17 cellular contexts compared by ENCODE assay signal in the genomic region with DNA sequence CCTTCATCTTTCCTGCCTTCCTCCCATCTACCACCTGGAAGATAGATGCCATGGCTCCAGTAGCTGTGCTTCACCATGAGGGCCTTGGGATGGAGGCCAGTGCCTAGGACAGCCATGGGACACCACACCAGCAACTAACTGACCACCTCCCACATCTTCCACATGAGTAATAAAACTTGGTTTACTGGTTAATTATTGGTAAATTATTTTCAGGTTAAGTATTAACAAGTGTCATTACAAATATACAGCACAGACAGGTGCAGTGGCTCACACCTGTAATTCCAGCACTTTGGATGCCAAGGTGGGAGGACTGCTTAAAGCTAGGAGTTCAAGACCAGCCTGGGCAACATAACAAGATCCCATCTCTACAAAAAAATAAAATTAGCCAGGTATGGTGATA. TPM values are rescaled to one million over a fixed set of nuclear protein-coding genes. Genes with fewer than 3 reads are reported as not detected.
DNase-seq lines count a peak whose midpoint lies in the region; ATAC-seq and TF ChIP-seq lines count a peak whose summit lies in the region.
"Had no signal": no experiment of that assay in that cellular context is flagged by ENCODE, and none has a peak within 500 bp of the region (broad histone marks: within the 10 kb centered on the region; RNA-seq: fewer than 3 reads in every experiment).

No MANE protein-coding gene starts in this region.

- no peak for ATAC-seq in HG02763 (IDR thresholded peaks at IDR 0.05; ENCODE audit: unreplicated experiment)
- ATAC-seq: K562, PC-3 had no signal

- no peak for TF ChIP-seq CTCF in dorsolateral prefrontal cortex (IDR thresholded peaks at IDR 0.05 in 54 of 56, conservative IDR thresholded peaks at IDR 0.05 in 2 of 56; ENCODE audit: low read depth in 1 of 56, partially characterized antibody in 56 of 56)
- no peak for TF ChIP-seq CTCF in endothelial cell (IDR thresholded peaks at IDR 0.05; ENCODE audit: unreplicated experiment)

- no peaks in the 10 kb centered on the region for H3K4me1 ChIP-seq in HAP-1

- no peak overlapping the region for H3K4me3 ChIP-seq in dorsolateral prefrontal cortex
- H3K4me3 ChIP-seq in HAP-1: no peak overlapping the region
- H3K4me3 ChIP-seq: K562 had no signal

- peaks cover 11% of the 10 kb centered on the region for H3K4me1 Mint-ChIP-seq in endothelial cell (ENCODE audit: unreplicated experiment)

- in situ Hi-C loops in HAP-1 (cut with MboI; ENCODE audit: low sequenced_read_pairs): no loop called here

- H3K27ac ChIP-seq in angular gyrus (ENCODE audit: low read depth, low read length): peak overlapping the region; percentile 76
- peak overlapping the region in 54 of 59 donors; percentile 47 to 95 (median 86) for H3K27ac ChIP-seq in dorsolateral prefrontal cortex
- H3K27ac ChIP-seq: C4-2B had no signal

- no peak overlapping the region for H3K27ac Mint-ChIP-seq in endothelial cell (ENCODE audit: unreplicated experiment)

- DNase-seq in dorsolateral prefrontal cortex: no peak
- peak; percentile 32 for DNase-seq in renal cortical epithelial cell (ENCODE audit: low read depth)
- DNase-seq in stimulated activated CD4-positive, alpha-beta T cell treated with anti-CD3 and anti-CD28 coated beads, Interleukin-4, amount 100 ng/mL, for 4 hours: no peak
- DNase-seq in endothelial cell (ENCODE audit: low spot score): no peak
- DNase-seq in HAP-1 (ENCODE audit: low spot score in 2 of 2): no peak
- DNase-seq: NCI-H1092 treated with DMSO at 0.1 percent for 48 hours, NCI-H146, NCI-H2029 treated with DMSO at 0.1 percent for 48 hours, NCI-H2171, NCI-H526, PC-3, RPMI8226, SHP77 treated with DMSO at 0.1 percent for 48 hours had no signal

- H3K9me3 ChIP-seq in HAP-1: no peaks in the 10 kb centered on the region

- H3K27me3 ChIP-seq in dorsolateral prefrontal cortex (no peaks in the 10 kb centered on the region), HAP-1 (ENCODE audit: low read depth) (no peaks in the 10 kb centered on the region)

- H3K36me3 ChIP-seq in HAP-1 (replicated peaks): no peaks in the 10 kb centered on the region; the same call in 1 of the 2 replicates

- H3K4me3 Mint-ChIP-seq in endothelial cell (ENCODE audit: unreplicated experiment): no peak overlapping the region

- peaks cover 4% of the 10 kb centered on the region for H3K36me3 Mint-ChIP-seq in endothelial cell (ENCODE audit: low read depth, unreplicated experiment)

- intact Hi-C loops in dorsolateral prefrontal cortex (cut with DNase I): no loop called here

- H3K27me3 Mint-ChIP-seq in endothelial cell (ENCODE audit: unreplicated experiment): peaks cover 5% of the 10 kb centered on the region

- no peaks in the 10 kb centered on the region for H3K9me3 Mint-ChIP-seq in endothelial cell (ENCODE audit: unreplicated experiment)

RNA-seq across cellular contexts. Expression of a gene that starts 14.0 kb away (rescaled TPM):
- total RNA-seq in dorsolateral prefrontal cortex (100 to 1,000 TPM; 100 to 237 (median 186) TPM), renal cortical epithelial cell (9.6 and 27.4 TPM in 2 replicates), endothelial cell (ENCODE audit: unreplicated experiment) (25.6 TPM)

RNA-seq across cellular contexts. Expression of a gene that starts 31.6 kb away (rescaled TPM):
- total RNA-seq in dorsolateral prefrontal cortex: 1 to 10 TPM in 59 of 120 experiments, under 1 TPM in 61; 0.30 to 2.0 (median 1.00) TPM
- 0.10 TPM in 1 of 2 replicates, not detected in the other for total RNA-seq in renal cortical epithelial cell
- 0.54 TPM for total RNA-seq in endothelial cell (ENCODE audit: unreplicated experiment)
- total RNA-seq: K562, PC-3 had no signal

RNA-seq across cellular contexts. Expression of a gene that starts 48.4 kb away (rescaled TPM):
- 100 to 1,000 TPM in 32 of 120 experiments, 10 to 100 TPM in 88; 41.9 to 120 (median 90.5) TPM for total RNA-seq in dorsolateral prefrontal cortex
- 71.0 and 97.9 TPM in 2 replicates for total RNA-seq in renal cortical epithelial cell
- total RNA-seq in endothelial cell (ENCODE audit: unreplicated experiment): 225 TPM

RNA-seq across cellular contexts. Expression of a gene that starts 50.1 kb away (rescaled TPM):
- total RNA-seq in dorsolateral prefrontal cortex: 10 to 100 TPM; 28.4 to 78.4 (median 55.8) TPM
- total RNA-seq in renal cortical epithelial cell: 49.8 and 121 TPM in 2 replicates
- 35.3 TPM for total RNA-seq in endothelial cell (ENCODE audit: unreplicated experiment)
